ENCODE assay signal across 16 cellular contexts in the genomic region with DNA sequence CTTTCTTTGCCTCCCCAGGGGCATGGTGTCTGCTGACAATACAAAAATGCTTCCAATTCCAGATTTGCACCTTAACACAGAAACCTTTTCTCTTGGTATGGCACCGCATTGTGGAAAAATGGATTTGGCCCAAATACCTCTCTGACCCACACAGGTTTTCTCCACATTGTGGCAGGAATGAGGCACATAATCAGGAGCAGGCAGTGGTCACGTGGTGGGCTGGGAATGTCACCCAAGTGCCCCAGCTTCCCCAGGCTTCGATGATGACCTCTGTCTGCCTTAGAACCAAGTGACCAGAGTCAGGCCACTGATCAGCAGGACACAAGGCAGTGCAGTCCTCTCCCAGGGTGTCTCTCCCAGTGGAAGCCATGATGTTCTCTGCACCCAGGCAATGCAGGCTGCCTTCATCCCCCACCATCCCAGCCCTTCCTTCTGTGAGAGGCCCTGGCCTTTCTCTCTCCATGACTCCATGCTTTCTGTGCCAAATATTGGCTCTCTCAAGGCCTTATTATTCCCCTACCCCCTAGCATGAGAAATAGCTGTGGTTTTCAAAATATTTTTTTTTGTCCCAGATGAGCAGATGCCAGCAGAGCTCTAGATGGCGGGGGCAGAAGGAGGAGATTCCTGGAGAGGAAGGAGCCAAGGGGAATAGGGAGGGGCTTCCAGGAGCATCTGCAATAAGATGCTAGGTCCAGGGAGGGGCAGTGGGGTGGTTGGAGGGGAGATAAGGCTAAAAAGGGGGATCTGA.
DNase-seq lines count a peak whose midpoint lies in the region; ATAC-seq and TF ChIP-seq lines count a peak whose summit lies in the region.
"Had no signal": no experiment of that assay in that cellular context is flagged by ENCODE, and none has a peak within 500 bp of the region (broad histone marks: within the 10 kb centered on the region; RNA-seq: fewer than 3 reads in every experiment).

No MANE protein-coding gene starts in this region.

- H3K27me3 ChIP-seq in brain microvascular endothelial cell (replicated peaks) = no peaks in the 10 kb centered on the region
- H3K27me3 ChIP-seq: tibial artery had no signal

- TF ChIP-seq CTCF in HFF-Myc (IDR thresholded peaks at IDR 0.05; ENCODE audit: low read depth, low read length, missing control alignments) (no peak), brain microvascular endothelial cell (IDR thresholded peaks at IDR 0.05; ENCODE audit: low read depth, low read length, missing control alignments) (no peak)

- DNase-seq in ACHN (peak; percentile 7), HFF-Myc (ENCODE audit: extremely low read depth, low read depth) (peak; percentile 69), brain microvascular endothelial cell (peak; percentile 67), left lobe of liver (ENCODE audit: low spot score) (peak; percentile 10), NCI-H748 treated with DMSO at 0.1 percent for 48 hours (lab: John Stamatoyannopoulos, UW) (no peak), NCI-H748 (lab: John Stamatoyannopoulos, UW; ENCODE audit: unreplicated experiment) (no peak), occipital lobe (lab: John Stamatoyannopoulos, UW) (no peak)
- DNase-seq: activated CD8-positive, alpha-beta memory T cell treated with anti-CD3 and anti-CD28 coated beads, Interleukin-2, amount 50 U/mL, for 4 hours; activated naive CD8-positive, alpha-beta T cell treated with anti-CD3 and anti-CD28 coated beads for 36 hours; cortex of kidney; DMS79 treated with DMSO at 0.1 percent for 48 hours; NCI-H2107 had no signal

- no peak overlapping the region for H3K4me3 ChIP-seq in HFF-Myc (replicated peaks; ENCODE audit: low read depth, low read length)
- no peak overlapping the region for H3K4me3 ChIP-seq in brain microvascular endothelial cell (ENCODE audit: low read depth, low read length)
- H3K4me3 ChIP-seq: tibial artery had no signal

- peak overlapping the region; percentile 75 for H3K27ac ChIP-seq in brain microvascular endothelial cell
- H3K27ac ChIP-seq: parathyroid adenoma, tibial artery had no signal

- no peaks in the 10 kb centered on the region for H3K36me3 ChIP-seq in brain microvascular endothelial cell (replicated peaks)
- H3K36me3 ChIP-seq: tibial artery had no signal

- ATAC-seq in left lobe of liver (no peak), HG02678 (IDR thresholded peaks at IDR 0.05; ENCODE audit: unreplicated experiment) (no peak)
- ATAC-seq: activated CD4-positive, CD25-positive, alpha-beta regulatory T cell treated with anti-CD3 and anti-CD28 coated beads, Interleukin-2, amount 50 U/mL, for 24 hours had no signal

- in situ Hi-C loops in ACHN (cut with HindIII; ENCODE audit: low pct_ligation_motif_present, low pct_unique_long_range_greater_than_20kb, low sequenced_read_pairs) (no loop called here), brain microvascular endothelial cell (cut with HindIII; ENCODE audit: low pct_ligation_motif_present, low sequenced_read_pairs) (no loop called here)

Comparison
In these comparisons a context has a peak if more than half of its experiments do, and no peak if none do; other contexts are left out.
1. DNase-seq: peak in ACHN (single experiment), HFF-Myc (single experiment), brain microvascular endothelial cell (single experiment) and left lobe of liver (single experiment); none in NCI-H748 treated with DMSO at 0.1 percent for 48 hours (single experiment), NCI-H748 (single experiment) and occipital lobe (single experiment).